ENCODE assay signal across 16 cellular contexts in the genomic region with DNA sequence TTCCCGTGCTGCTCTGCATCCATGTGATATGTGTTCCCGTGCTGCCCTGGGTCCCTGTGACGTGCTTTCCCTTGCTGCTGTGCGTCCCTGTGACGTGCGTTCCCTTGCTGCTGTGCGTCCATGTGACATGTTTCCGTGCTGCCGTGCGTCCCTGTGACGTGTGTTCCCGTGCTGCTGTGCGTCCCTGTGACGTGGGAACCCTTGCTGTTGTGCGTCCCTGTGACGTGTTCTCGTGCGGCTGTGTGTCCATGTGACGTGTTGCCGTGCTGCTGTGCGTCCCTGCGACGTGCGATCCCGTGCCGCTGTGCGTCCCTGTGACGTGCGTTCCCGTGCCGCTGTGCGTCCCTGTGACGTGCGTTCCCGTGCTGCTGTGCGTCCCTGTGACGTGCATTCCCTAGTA.
"Had no signal": no experiment of that assay in that cellular context is flagged by ENCODE, and none has a peak within 500 bp of the region (broad histone marks: within the 10 kb centered on the region; RNA-seq: fewer than 3 reads in every experiment).

No MANE protein-coding gene starts in this region.

- H3K4me1 ChIP-seq: psoas muscle, upper lobe of right lung had no signal

- H3K27ac Mint-ChIP-seq: endodermal cell had no signal

- DNase-seq: activated gamma-delta T cell, brain microvascular endothelial cell, cerebellar nuclear complex, dermis blood vessel endothelial cell, endodermal cell, hypothalamus, kidney glomerular epithelial cell, midbrain, naive B cell, psoas muscle, sigmoid colon, T1000, testis, upper lobe of right lung had no signal

- H3K9me3 Mint-ChIP-seq: endodermal cell, naive B cell had no signal

- H3K27me3 Mint-ChIP-seq: naive B cell had no signal

- H3K27ac ChIP-seq: brain microvascular endothelial cell, psoas muscle, sigmoid colon, testis, upper lobe of right lung, VCaP had no signal

- ATAC-seq: esophagus mucosa, upper lobe of right lung had no signal

- H3K27me3 ChIP-seq: brain microvascular endothelial cell, sigmoid colon, testis, upper lobe of right lung had no signal

- H3K9me3 ChIP-seq: psoas muscle, sigmoid colon, testis, upper lobe of right lung had no signal

- H3K4me3 Mint-ChIP-seq: endodermal cell, naive B cell had no signal

- H3K4me3 ChIP-seq: psoas muscle, sigmoid colon, testis, upper lobe of right lung had no signal
